12 cellular contexts compared by ENCODE assay signal in the genomic region with DNA sequence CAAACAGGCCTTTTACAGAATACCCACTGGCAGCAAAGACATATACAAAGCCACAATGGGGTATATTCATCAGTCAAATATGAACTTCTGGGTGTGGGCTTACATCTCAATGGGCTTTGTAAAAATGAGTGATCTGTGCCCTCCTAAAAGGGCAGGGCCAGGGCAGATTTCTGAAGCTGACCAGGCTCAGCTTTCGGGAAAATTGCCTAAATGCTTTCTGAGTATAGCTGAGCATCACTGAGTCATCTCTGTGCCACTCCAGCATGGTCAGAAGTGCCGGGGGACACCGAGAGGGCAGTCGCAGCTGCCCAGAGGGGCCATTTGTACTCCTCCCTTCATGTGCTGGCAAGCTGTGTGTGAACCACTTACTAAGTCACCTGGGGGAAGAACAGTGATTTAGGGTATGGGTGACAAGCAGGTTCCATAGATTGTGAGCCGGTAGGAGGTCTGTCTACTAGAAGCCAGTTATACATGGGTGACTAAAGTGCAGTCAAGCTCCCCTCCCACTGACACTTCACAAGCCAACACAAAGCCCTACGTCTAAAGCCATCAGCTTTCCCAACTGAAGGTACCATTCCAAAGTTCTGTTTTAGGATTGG.
DNase-seq lines count a peak whose midpoint lies in the region; ATAC-seq, FAIRE-seq and TF ChIP-seq lines count a peak whose summit lies in the region.
"Had no signal": no experiment of that assay in that cellular context is flagged by ENCODE, and none has a peak within 500 bp of the region (broad histone marks: within the 10 kb centered on the region; RNA-seq: fewer than 3 reads in every experiment).

No MANE protein-coding gene starts in this region.

- no peak overlapping the region for H2BK5ac ChIP-seq in trophoblast cell (ENCODE audit: low read depth, low read length, poor library complexity)

- TF ChIP-seq EP300 in HepG2 (IDR thresholded peaks at IDR 0.05; ENCODE audit: low read depth in 2 of 2, low read length in 2 of 2) = no peak
- TF ChIP-seq EP300 in HepG2 (CRISPR knock-in tag; IDR thresholded peaks at IDR 0.05; ENCODE audit: borderline replicate concordance) = no peak

- no peaks in the 10 kb centered on the region for H4K20me1 ChIP-seq in HCT116 (ENCODE audit: insufficient read depth)
- H4K20me1 ChIP-seq in HepG2 (ENCODE audit: insufficient read depth, low read length) = no peaks in the 10 kb centered on the region

- H3K79me2 ChIP-seq in HCT116 (ENCODE audit: insufficient read depth, low read length) (no peaks in the 10 kb centered on the region), HepG2 (ENCODE audit: insufficient read depth, low read length) (no peaks in the 10 kb centered on the region), trophoblast cell (ENCODE audit: control insufficient read depth, insufficient read depth, low read length, poor library complexity) (no peaks in the 10 kb centered on the region)

- TF ChIP-seq RAD21 in HCT116 (IDR thresholded peaks at IDR 0.05; ENCODE audit: low read depth) = no peak
- no peak for TF ChIP-seq RAD21 in HepG2 (CRISPR knock-in tag; IDR thresholded peaks at IDR 0.05)

- H3K9ac ChIP-seq in HCT116 (ENCODE audit: low read length) = no peak overlapping the region
- no peak overlapping the region for H3K9ac ChIP-seq in HepG2 (ENCODE audit: insufficient read depth, low read depth, low read length)
- no peak overlapping the region for H3K9ac ChIP-seq in trophoblast cell (ENCODE audit: low read length)

- no peak overlapping the region for H4K91ac ChIP-seq in trophoblast cell (ENCODE audit: low read depth, low read length)

- H2AK5ac ChIP-seq in trophoblast cell (ENCODE audit: low read length) = no peak overlapping the region

- no peaks in the 10 kb centered on the region for H3K79me1 ChIP-seq in trophoblast cell (ENCODE audit: low read length)

- H3K4me2 ChIP-seq in HCT116 (ENCODE audit: low read length) (peak overlapping the region; percentile 28; the same call in 1 of the 2 replicates), HepG2 (ENCODE audit: low read depth, low read length) (no peak overlapping the region), trophoblast cell (ENCODE audit: low read length) (no peak overlapping the region)

- intact Hi-C loops in HCT116 (cut with micrococcal nuclease) = no loop called here
- intact Hi-C loops in activated T-helper 2 cell treated with anti-CD3 and anti-CD28 coated beads, Interferon-gamma antibody, Interleukin-2, Interleukin-4, amounts not matched to agents 10 μg/mL and 5 μg/mL and 100 μg/mL, durations not matched to agents 14 hours and 24 hours and 36 hours (cut with micrococcal nuclease) = no loop called here
- intact Hi-C loops in HepG2 (cut with micrococcal nuclease; ENCODE audit: unreplicated experiment) = loop anchor here (2.0 kb wide), 1 partner anchor 71 kb away; no protein-coding TSS in a partner anchor

- no peak overlapping the region for H2BK12ac ChIP-seq in trophoblast cell (ENCODE audit: low read length)

- H3K4me1 ChIP-seq in HCT116 (ENCODE audit: control insufficient read depth in 1 of 2, insufficient read depth in 2 of 2, low read length in 2 of 2) (peaks cover 14 to 23% of the 10 kb centered on the region in 2 experiments), HepG2 (ENCODE audit: insufficient read depth, low read length) (peaks cover 26% of the 10 kb centered on the region), trophoblast cell (ENCODE audit: control insufficient read depth in 1 of 2, insufficient read depth in 2 of 2, low read length in 2 of 2) (no peaks in the 10 kb centered on the region)

- FAIRE-seq in HepG2 (lab: Jason Lieb, UNC) = no peak
- FAIRE-seq: endometrium had no signal

- RAD21 ChIA-PET in HCT116 (lab: Charles Lee; ENCODE audit: low non-redundant PET in 1 of 2, low total read pairs in 2 of 2, uncharacterized antibody in 2 of 2, unreplicated experiment in 2 of 2) = no interaction called here

- H3K14ac ChIP-seq in trophoblast cell (ENCODE audit: low read length) = no peak overlapping the region

- no peaks in the 10 kb centered on the region for H3K27me3 ChIP-seq in HCT116 (ENCODE audit: insufficient read depth, low read length)
- H3K27me3 ChIP-seq in HepG2 (ENCODE audit: control insufficient read depth in 1 of 2, insufficient read depth in 2 of 2, low read length in 2 of 2) = peaks cover 0 to 67% of the 10 kb centered on the region in 2 experiments; a peak in 3 of 5 replicates
- H3K27me3 ChIP-seq in trophoblast cell (ENCODE audit: insufficient read depth, low read length) = no peaks in the 10 kb centered on the region

- TF ChIP-seq POLR2A in HCT116 (IDR thresholded peaks at IDR 0.05; ENCODE audit: borderline replicate concordance, extremely low read depth, insufficient read depth, insufficient read length) (no peak), HepG2 (IDR thresholded peaks at IDR 0.05; ENCODE audit: insufficient read depth in 1 of 2, low read depth in 2 of 2, low read length in 2 of 2) (no peak)

- no peaks in the 10 kb centered on the region for H3K9me2 ChIP-seq in HCT116 (ENCODE audit: insufficient read depth)

- CTCF ChIA-PET in HCT116 (lab: Charles Lee) (no interaction called here), HepG2 (lab: Yijun Ruan, JAX; ENCODE audit: low intra/inter-chr PET ratio, low total read pairs) (no interaction called here)

- peaks cover 15% of the 10 kb centered on the region for H3K36me3 Mint-ChIP-seq in activated T-helper 2 cell treated with anti-CD3 and anti-CD28 coated beads, Interferon-gamma antibody, Interleukin-2, Interleukin-4, amounts not matched to agents 10 μg/mL and 5 μg/mL and 100 μg/mL, durations not matched to agents 14 hours and 24 hours and 36 hours (ENCODE audit: low read depth)

- H4K8ac ChIP-seq in trophoblast cell (ENCODE audit: low read depth, low read length) = no peak overlapping the region

- BruUV-seq in HCT116 (replicated peaks; lab: Mats Ljungman, UMichigan) (no TSS peak), HepG2 (replicated peaks; lab: Mats Ljungman, UMichigan) (no TSS peak)

- H2AFZ ChIP-seq in HCT116 (ENCODE audit: low read depth, low read length, poor library complexity, severe bottlenecking) (peak overlapping the region; percentile 8), HepG2 (ENCODE audit: low read length) (no peak overlapping the region), trophoblast cell (ENCODE audit: insufficient read depth, low read length, poor library complexity) (no peak overlapping the region)

- H3K9me3 ChIP-seq in HCT116 (ENCODE audit: control insufficient read depth in 1 of 2, insufficient read depth in 1 of 2, low read depth in 1 of 2, low read length in 2 of 2) = no peaks in the 10 kb centered on the region
- H3K9me3 ChIP-seq in HepG2 (ENCODE audit: low read length) = no peaks in the 10 kb centered on the region
- H3K9me3 ChIP-seq in trophoblast cell (ENCODE audit: insufficient read depth, low read depth, low read length) = no peaks in the 10 kb centered on the region

- POLR2A ChIA-PET in HCT116 (lab: Charles Lee) = no interaction called here
- POLR2A ChIA-PET in HepG2 (lab: Yijun Ruan, JAX) = interaction anchor here (1.0 kb wide), 1 partner anchor 137 kb away, joined by 3 read pairs; no protein-coding TSS in a partner anchor

- H3K36me3 ChIP-seq in HCT116 (ENCODE audit: control insufficient read depth in 1 of 2, insufficient read depth in 2 of 2, low read length in 2 of 2) (no peaks in the 10 kb centered on the region), HepG2 (replicated peaks in 1 of 2; ENCODE audit: control insufficient read depth in 1 of 2, insufficient read depth in 2 of 2, low read length in 2 of 2) (no peaks in the 10 kb centered on the region), trophoblast cell (ENCODE audit: control insufficient read depth in 1 of 2, insufficient read depth in 2 of 2, low read length in 2 of 2) (no peaks in the 10 kb centered on the region)

- H3K4me3 ChIP-seq in HCT116 (replicated peaks in 1 of 2; ENCODE audit: low read depth in 1 of 2, low read length in 2 of 2) (no peak overlapping the region), HepG2 (replicated peaks in 1 of 3; ENCODE audit: insufficient read depth in 1 of 3, low read depth in 2 of 3, low read length in 3 of 3) (no peak overlapping the region), trophoblast cell (ENCODE audit: low read depth, low read length) (no peak overlapping the region)

- no peak overlapping the region for H3K4ac ChIP-seq in trophoblast cell (ENCODE audit: low read depth, low read length)

- H3K4me1 Mint-ChIP-seq in activated T-helper 2 cell treated with anti-CD3 and anti-CD28 coated beads, Interferon-gamma antibody, Interleukin-2, Interleukin-4, amounts not matched to agents 10 μg/mL and 5 μg/mL and 100 μg/mL, durations not matched to agents 14 hours and 24 hours and 36 hours (ENCODE audit: low read depth) = peaks cover 49% of the 10 kb centered on the region

- TF ChIP-seq CTCF in HCT116 (IDR thresholded peaks at IDR 0.05 in 2 of 3, conservative IDR thresholded peaks at IDR 0.05 in 1 of 3; ENCODE audit: borderline replicate concordance in 1 of 3, insufficient read depth in 1 of 3, low read depth in 2 of 3, low read length in 2 of 3) = no peak
- no peak for TF ChIP-seq CTCF in HepG2 (CRISPR knock-in tag; IDR thresholded peaks at IDR 0.05)

- in situ Hi-C loops in HepG2 (cut with HindIII; ENCODE audit: extremely low pct_ligation_motif_present, low pct_unique_long_range_greater_than_20kb) = no loop called here

- H3K27me3 Mint-ChIP-seq in activated T-helper 2 cell treated with anti-CD3 and anti-CD28 coated beads, Interferon-gamma antibody, Interleukin-2, Interleukin-4, amounts not matched to agents 10 μg/mL and 5 μg/mL and 100 μg/mL, durations not matched to agents 14 hours and 24 hours and 36 hours (ENCODE audit: low read depth) = no peaks in the 10 kb centered on the region

- peak; percentile 55 for ATAC-seq in HCT116
- ATAC-seq in HepG2 = peak; percentile 72
- no peak for ATAC-seq in HG02610 (IDR thresholded peaks at IDR 0.05; ENCODE audit: unreplicated experiment)

- peak overlapping the region; percentile 33 for H3K27ac Mint-ChIP-seq in activated T-helper 2 cell treated with anti-CD3 and anti-CD28 coated beads, Interferon-gamma antibody, Interleukin-2, Interleukin-4, amounts not matched to agents 10 μg/mL and 5 μg/mL and 100 μg/mL, durations not matched to agents 14 hours and 24 hours and 36 hours

- DNase-seq in A172 (ENCODE audit: low spot score) = peak; percentile 63
- DNase-seq in HCT116 (ENCODE audit: low read depth, low spot score) = no peak
- DNase-seq in activated T-helper 2 cell treated with anti-CD3 and anti-CD28 coated beads, Interferon-gamma antibody, Interleukin-2, Interleukin-4, amounts not matched to agents 10 μg/mL and 5 μg/mL and 100 μg/mL, durations not matched to agents 14 hours and 24 hours and 36 hours (ENCODE audit: low spot score) = no peak
- DNase-seq in HepG2 (ENCODE audit: low spot score) = no peak
- DNase-seq in trophoblast cell = no peak
- DNase-seq in NCI-H2081 (lab: John Stamatoyannopoulos, UW) = no peak
- DNase-seq in HPDE6-E6E7 (ENCODE audit: extremely low spot score) = no peak
- DNase-seq: midbrain, NCI-H1105, NCI-H748 treated with DMSO at 0.1 percent for 48 hours had no signal

- no peak overlapping the region for H3K23ac ChIP-seq in trophoblast cell (ENCODE audit: low read length)

- 20% methylated on average over 6 of the region's 6 CpGs for WGBS in HepG2 (ENCODE audit: low lambda C conversion rate)
- no CpG with 5 or more reads among the region's 6 CpGs for WGBS in trophoblast cell (ENCODE audit: extremely low coverage, insufficient coverage, insufficient read length)

- no peak overlapping the region for H4K12ac ChIP-seq in trophoblast cell (ENCODE audit: low read depth, low read length)

- H3K9me3 Mint-ChIP-seq in activated T-helper 2 cell treated with anti-CD3 and anti-CD28 coated beads, Interferon-gamma antibody, Interleukin-2, Interleukin-4, amounts not matched to agents 10 μg/mL and 5 μg/mL and 100 μg/mL, durations not matched to agents 14 hours and 24 hours and 36 hours = peaks cover 6% of the 10 kb centered on the region

- no peak overlapping the region for H3K4me3 Mint-ChIP-seq in activated T-helper 2 cell treated with anti-CD3 and anti-CD28 coated beads, Interferon-gamma antibody, Interleukin-2, Interleukin-4, amounts not matched to agents 10 μg/mL and 5 μg/mL and 100 μg/mL, durations not matched to agents 14 hours and 24 hours and 36 hours (ENCODE audit: low read depth)

- H2BK120ac ChIP-seq in trophoblast cell (ENCODE audit: insufficient read depth, low read length, poor library complexity) = no peak overlapping the region

- H3K27ac ChIP-seq in HCT116 (ENCODE audit: low read depth, low read length) (no peak overlapping the region), HepG2 (ENCODE audit: extremely low read length, insufficient read depth, low read length) (no peak overlapping the region), trophoblast cell (ENCODE audit: low read depth, low read length) (no peak overlapping the region)

- H3K18ac ChIP-seq in trophoblast cell (ENCODE audit: low read length) = no peak overlapping the region
